In the genomic region with DNA sequence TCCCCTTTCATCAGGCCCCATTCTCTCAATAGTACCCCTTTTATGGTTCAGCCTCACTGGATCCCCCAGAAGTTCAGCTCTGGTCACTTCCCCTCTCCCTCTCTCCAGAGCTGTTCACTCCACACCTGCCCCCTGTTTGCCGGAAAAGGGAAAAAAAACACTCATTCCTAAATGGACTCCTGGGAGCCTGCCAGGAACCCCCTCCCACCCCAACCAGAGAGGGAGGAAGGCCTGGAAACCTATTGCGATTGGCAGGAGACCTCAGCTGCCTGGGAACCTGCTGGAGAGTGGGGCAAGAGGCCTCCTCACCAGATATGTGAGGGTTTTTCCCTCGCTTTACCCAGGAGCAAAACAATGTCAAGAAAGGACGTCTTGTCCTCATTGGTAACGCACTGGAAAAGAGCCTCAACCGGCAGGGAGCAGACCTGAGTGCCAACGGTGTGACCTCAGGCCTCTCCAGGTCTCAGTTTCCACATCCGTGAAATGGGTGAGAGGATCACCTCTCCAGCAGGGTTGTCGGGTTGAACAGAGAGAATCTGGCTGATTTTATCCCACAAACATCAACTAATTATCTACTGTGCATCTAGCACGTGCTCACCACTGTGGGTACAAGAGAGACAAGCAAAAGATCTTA, we compare ENCODE assay signal across 1 cellular context.
TF ChIP-seq lines count a peak whose summit lies in the region.

No MANE protein-coding gene starts in this region.

TF ChIP-seq in SK-N-SH, 30 proteins besides CTCF, POLR2A, EP300 and RAD21 (continued from another document):
- TF ChIP-seq, protein P1, sequence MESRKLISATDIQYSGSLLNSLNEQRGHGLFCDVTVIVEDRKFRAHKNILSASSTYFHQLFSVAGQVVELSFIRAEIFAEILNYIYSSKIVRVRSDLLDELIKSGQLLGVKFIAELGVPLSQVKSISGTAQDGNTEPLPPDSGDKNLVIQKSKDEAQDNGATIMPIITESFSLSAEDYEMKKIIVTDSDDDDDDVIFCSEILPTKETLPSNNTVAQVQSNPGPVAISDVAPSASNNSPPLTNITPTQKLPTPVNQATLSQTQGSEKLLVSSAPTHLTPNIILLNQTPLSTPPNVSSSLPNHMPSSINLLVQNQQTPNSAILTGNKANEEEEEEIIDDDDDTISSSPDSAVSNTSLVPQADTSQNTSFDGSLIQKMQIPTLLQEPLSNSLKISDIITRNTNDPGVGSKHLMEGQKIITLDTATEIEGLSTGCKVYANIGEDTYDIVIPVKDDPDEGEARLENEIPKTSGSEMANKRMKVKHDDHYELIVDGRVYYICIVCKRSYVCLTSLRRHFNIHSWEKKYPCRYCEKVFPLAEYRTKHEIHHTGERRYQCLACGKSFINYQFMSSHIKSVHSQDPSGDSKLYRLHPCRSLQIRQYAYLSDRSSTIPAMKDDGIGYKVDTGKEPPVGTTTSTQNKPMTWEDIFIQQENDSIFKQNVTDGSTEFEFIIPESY (IDR thresholded peaks at IDR 0.05; ENCODE audit: borderline replicate concordance, low read depth): no peak
- no peak for TF ChIP-seq POLR2AphosphoS5 (IDR thresholded peaks at IDR 0.05; ENCODE audit: low read depth, low read length)
- no peak for TF ChIP-seq USF2 (IDR thresholded peaks at IDR 0.05; ENCODE audit: borderline replicate concordance, low read depth, low read length)
- no peak for TF ChIP-seq ELF1 (IDR thresholded peaks at IDR 0.05)
- no peak for TF ChIP-seq EZH2phosphoT487 (IDR thresholded peaks at IDR 0.05; ENCODE audit: borderline replicate concordance, low read depth)
- no peak for TF ChIP-seq RCOR1 (IDR thresholded peaks at IDR 0.05; ENCODE audit: low read length)
- no peak for TF ChIP-seq TAF1 (IDR thresholded peaks at IDR 0.05; ENCODE audit: borderline replicate concordance, low read depth, low read length)
- no peak for TF ChIP-seq TCF12 (IDR thresholded peaks at IDR 0.05)
- no peak for TF ChIP-seq REST (IDR thresholded peaks at IDR 0.05; ENCODE audit: low read depth, low read length)
- TF ChIP-seq, protein P2, sequence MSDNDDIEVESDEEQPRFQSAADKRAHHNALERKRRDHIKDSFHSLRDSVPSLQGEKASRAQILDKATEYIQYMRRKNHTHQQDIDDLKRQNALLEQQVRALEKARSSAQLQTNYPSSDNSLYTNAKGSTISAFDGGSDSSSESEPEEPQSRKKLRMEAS (IDR thresholded peaks at IDR 0.05; ENCODE audit: low read depth): no peak
- TF ChIP-seq JUND (IDR thresholded peaks at IDR 0.05): no peak
- no peak for TF ChIP-seq IRF3 (IDR thresholded peaks at IDR 0.05; ENCODE audit: low read depth, low read length)
- no peak for TF ChIP-seq RXRA (IDR thresholded peaks at IDR 0.05; ENCODE audit: borderline replicate concordance, low read depth)
TF ChIP-seq in SK-N-SH: peak in this region for 0.
